In genomic region chr5:161085081-161085480, GRCh38 we compare ENCODE assay signal across 23 cellular contexts.
DNase-seq lines count a peak whose midpoint lies in the region; ATAC-seq, FAIRE-seq and TF ChIP-seq lines count a peak whose summit lies in the region.
"Had no signal": no experiment of that assay in that cellular context is flagged by ENCODE, and none has a peak within 500 bp of the region (broad histone marks: within the 10 kb centered on the region; RNA-seq: fewer than 3 reads in every experiment).

No MANE protein-coding gene starts in this region.

- intact Hi-C loops in CD4-positive, alpha-beta memory T cell (cut with micrococcal nuclease) = no loop called here

- no peak for TF ChIP-seq EP300 in H1 (IDR thresholded peaks at IDR 0.05; ENCODE audit: borderline replicate concordance in 1 of 2, low read depth in 2 of 2, low read length in 2 of 2)

- no peak overlapping the region for H3K14ac ChIP-seq in H1 (ENCODE audit: insufficient read length)

- no peak overlapping the region for H2BK15ac ChIP-seq in H1 (ENCODE audit: low read length)

- ATAC-seq in HG02885 (IDR thresholded peaks at IDR 0.05; ENCODE audit: poor library complexity, unreplicated experiment) = no peak
- no peak for ATAC-seq in activated CD4-positive, CD25-positive, alpha-beta regulatory T cell treated with anti-CD3 and anti-CD28 coated beads, Interleukin-2, amount 50 U/mL, for 24 hours
- ATAC-seq: T-cell had no signal

- H2AK5ac ChIP-seq in H1 (ENCODE audit: low read depth, low read length) = no peak overlapping the region

- no peaks in the 10 kb centered on the region for H3K9me3 ChIP-seq in H1 (ENCODE audit: insufficient read depth in 2 of 2, low read depth in 1 of 2, low read length in 1 of 2)
- H3K9me3 ChIP-seq in CD4-positive, alpha-beta memory T cell (ENCODE audit: control insufficient read depth in 1 of 2, low read length in 2 of 2) = no peaks in the 10 kb centered on the region
- H3K9me3 ChIP-seq: MG63, SJCRH30 had no signal

- H4K5ac ChIP-seq in H1 (ENCODE audit: insufficient read length, low read depth, low read length) = no peak overlapping the region

- no peaks in the 10 kb centered on the region for H3K27me3 ChIP-seq in H1 (replicated peaks in 1 of 4; ENCODE audit: control insufficient read depth in 3 of 4, extremely low read depth in 1 of 4, insufficient read depth in 3 of 4, low read length in 3 of 4)
- no peaks in the 10 kb centered on the region for H3K27me3 ChIP-seq in CD4-positive, alpha-beta memory T cell (ENCODE audit: insufficient read depth, low read length)
- H3K27me3 ChIP-seq: MG63, SJCRH30 had no signal

- no peak overlapping the region for H2BK12ac ChIP-seq in H1 (ENCODE audit: low read depth, low read length)

- FAIRE-seq in H1 (lab: Jason Lieb, UNC) = no peak
- FAIRE-seq: GM12892, H54, RCC 7860 had no signal

- POLR2A ChIA-PET in H1 (lab: Charles Lee; ENCODE audit: partially characterized antibody) = no interaction called here
- POLR2A ChIA-PET in CD4-positive, alpha-beta memory T cell (lab: Charles Lee; ENCODE audit: partially characterized antibody) = no interaction called here

- no peak overlapping the region for H3K56ac ChIP-seq in H1 (replicated peaks; ENCODE audit: insufficient read length, low read depth, low read length)

- H4K20me1 ChIP-seq in H1 (replicated peaks in 1 of 2; ENCODE audit: control insufficient read depth in 1 of 2, insufficient read depth in 2 of 2, low read length in 2 of 2) = no peaks in the 10 kb centered on the region

- no peaks in the 10 kb centered on the region for H3K79me1 ChIP-seq in H1 (ENCODE audit: low read depth, low read length)

- H3K27me3 Mint-ChIP-seq in CD4-positive, alpha-beta memory T cell = peaks cover 0 to 2% of the 10 kb centered on the region in 2 donors
- H3K27me3 Mint-ChIP-seq: CD8-positive, alpha-beta memory T cell; T-cell had no signal

- no peak for TF ChIP-seq CTCF in H1 (IDR thresholded peaks at IDR 0.05; ENCODE audit: control extremely low read depth in 1 of 3, insufficient read depth in 1 of 3, low read depth in 1 of 3, low read length in 3 of 3)

- no peaks in the 10 kb centered on the region for H3K36me3 ChIP-seq in H1 (ENCODE audit: control insufficient read depth in 2 of 4, insufficient read depth in 4 of 4, low read length in 3 of 4)
- H3K36me3 ChIP-seq in CD4-positive, alpha-beta memory T cell (ENCODE audit: insufficient read depth, low read length) = no peaks in the 10 kb centered on the region
- H3K36me3 ChIP-seq: MG63, SJCRH30 had no signal

- H3K4me3 Mint-ChIP-seq in CD4-positive, alpha-beta memory T cell = no peak overlapping the region
- H3K4me3 Mint-ChIP-seq: CD8-positive, alpha-beta memory T cell; T-cell had no signal

- H3K23ac ChIP-seq in H1 (ENCODE audit: insufficient read length) = no peak overlapping the region

- no peak overlapping the region for H3K4me2 ChIP-seq in H1 (ENCODE audit: insufficient read depth in 1 of 2, low read depth in 2 of 2, low read length in 2 of 2)

- no peak overlapping the region for H3K4me3 ChIP-seq in H1 (ENCODE audit: extremely low read depth in 1 of 4, insufficient read depth in 2 of 4, low read depth in 3 of 4, low read length in 4 of 4)
- no peak overlapping the region for H3K4me3 ChIP-seq in CD4-positive, alpha-beta memory T cell (ENCODE audit: low read length in 2 of 2)
- H3K4me3 ChIP-seq: MG63, SJCRH30 had no signal

- H4K8ac ChIP-seq in H1 (ENCODE audit: extremely low read depth, insufficient read depth, low read length) = no peak overlapping the region

- H3K9ac ChIP-seq in H1 (replicated peaks in 1 of 4; ENCODE audit: extremely low read depth in 1 of 4, low read depth in 3 of 4, low read length in 3 of 4) = no peak overlapping the region

- TF ChIP-seq POLR2A in H1 (IDR thresholded peaks at IDR 0.05; ENCODE audit: control extremely low read depth in 1 of 2, low read depth in 2 of 2, low read length in 2 of 2) = no peak

- WGBS in H1 (ENCODE audit: extremely low coverage in 1 of 2, insufficient coverage in 1 of 2, insufficient read length in 1 of 2, insufficient replicate concordance in 2 of 2, low coverage in 1 of 2, low lambda C conversion rate in 2 of 2, missing lambda C conversion rate in 1 of 2), 2 experiments = 85% methylated on average over 5 of the region's 5 CpGs; no CpG with 5 or more reads in 1 of the 2 experiments

- no peak overlapping the region for H3K4ac ChIP-seq in H1 (replicated peaks; ENCODE audit: insufficient read length, low read depth, low read length)

- H3K4me1 Mint-ChIP-seq in CD4-positive, alpha-beta memory T cell = no peaks in the 10 kb centered on the region
- H3K4me1 Mint-ChIP-seq: CD8-positive, alpha-beta memory T cell; T-cell had no signal

- CTCF ChIA-PET in H1 (lab: Charles Lee; ENCODE audit: partially characterized antibody) = no interaction called here
- CTCF ChIA-PET in CD4-positive, alpha-beta memory T cell (lab: Charles Lee; ENCODE audit: partially characterized antibody) = no interaction called here

- H3K36me3 Mint-ChIP-seq in CD4-positive, alpha-beta memory T cell = no peaks in the 10 kb centered on the region
- H3K36me3 Mint-ChIP-seq: CD8-positive, alpha-beta memory T cell; T-cell had no signal

- no peak overlapping the region for H2BK20ac ChIP-seq in H1 (ENCODE audit: low read length)

- DNase-seq in NCI-H2171 treated with DMSO at 0.1 percent for 48 hours (lab: John Stamatoyannopoulos, UW) = peak; percentile 9
- DNase-seq in NCI-H2171 (lab: John Stamatoyannopoulos, UW) = no peak
- DNase-seq in H1 (ENCODE audit: low read depth in 1 of 2, low spot score in 2 of 2) = no peak
- peak; percentile 14 for DNase-seq in left kidney (ENCODE audit: low read depth, low spot score)
- no peak for DNase-seq in HPDE6-E6E7 (ENCODE audit: extremely low spot score)
- DNase-seq in CD4-positive, alpha-beta memory T cell = no peak
- DNase-seq: 8988T; AML-193; C1 segment of cervical spinal cord; CD8-positive, alpha-beta memory T cell; Kasumi-1; MG63; NCI-H1417 treated with DMSO at 0.1 percent for 48 hours; NCI-H187; NCI-H2107; NCI-H345; T-cell had no signal

- H3K27ac Mint-ChIP-seq in CD4-positive, alpha-beta memory T cell = no peak overlapping the region
- H3K27ac Mint-ChIP-seq: CD8-positive, alpha-beta memory T cell; T-cell had no signal

- H3K27ac ChIP-seq in H1 (ENCODE audit: low read depth, low read length) = no peak overlapping the region
- no peak overlapping the region for H3K27ac ChIP-seq in CD4-positive, alpha-beta memory T cell (ENCODE audit: low read depth, low read length)
- H3K27ac ChIP-seq: SJCRH30 had no signal

- peaks cover 0 to 3% (median 0%) of the 10 kb centered on the region in 8 donors for H3K9me3 Mint-ChIP-seq in CD4-positive, alpha-beta memory T cell

- no peaks in the 10 kb centered on the region for H3K23me2 ChIP-seq in H1 (ENCODE audit: low read depth, low read length)

- no peak overlapping the region for H4K91ac ChIP-seq in H1 (replicated peaks; ENCODE audit: insufficient read length, low read length)

- H2BK5ac ChIP-seq in H1 (ENCODE audit: low read depth, low read length) = no peak overlapping the region

- H2AFZ ChIP-seq in H1 (ENCODE audit: low read length) = peak overlapping the region; percentile 72

- no peak overlapping the region for H3K18ac ChIP-seq in H1 (ENCODE audit: extremely low read depth, low read length)

- H3K4me1 ChIP-seq in H1 (replicated peaks in 1 of 4; ENCODE audit: control insufficient read depth in 3 of 4, insufficient read depth in 4 of 4, low read length in 3 of 4) = no peaks in the 10 kb centered on the region
- H3K4me1 ChIP-seq in CD4-positive, alpha-beta memory T cell (ENCODE audit: insufficient read depth, low read length) = no peaks in the 10 kb centered on the region
- H3K4me1 ChIP-seq: SJCRH30 had no signal

- no peak overlapping the region for H2BK120ac ChIP-seq in H1 (replicated peaks; ENCODE audit: low read depth, low read length)

- H3K79me2 ChIP-seq in H1 (ENCODE audit: control insufficient read depth in 1 of 2, insufficient read depth in 2 of 2, low read length in 2 of 2) = no peaks in the 10 kb centered on the region

- TF ChIP-seq RAD21 in H1 (IDR thresholded peaks at IDR 0.05 in 1 of 2, conservative IDR thresholded peaks at IDR 0.05 in 1 of 2; ENCODE audit: low read depth in 2 of 2, low read length in 2 of 2) = no peak

TF ChIP-seq in H1, 55 proteins besides CTCF, POLR2A, EP300 and RAD21 (continues in another document):
- TF ChIP-seq NRF1 (IDR thresholded peaks at IDR 0.05; ENCODE audit: low read depth, low read length) (no peak), SP4 (IDR thresholded peaks at IDR 0.05; ENCODE audit: low read length) (no peak), KDM4A (IDR thresholded peaks at IDR 0.05; ENCODE audit: low read depth, low read length, severe bottlenecking) (no peak), SRF (IDR thresholded peaks at IDR 0.05; ENCODE audit: low read depth, low read length) (no peak)

Comparison
In these comparisons a context has a peak if more than half of its experiments do, and no peak if none do; other contexts are left out.
1. DNase-seq: peak in NCI-H2171 treated with DMSO at 0.1 percent for 48 hours (single experiment) and left kidney (single experiment); none in NCI-H2171 (single experiment), H1 (0 of 2), HPDE6-E6E7 (single experiment) and CD4-positive, alpha-beta memory T cell (0 of 5).